Comparison of ENCODE assay signal across 19 cellular contexts in genomic region chr6:89140347-89141159, GRCh38. TPM values are rescaled to one million over a fixed set of nuclear protein-coding genes. Genes with fewer than 3 reads are reported as not detected.
DNase-seq lines count a peak whose midpoint lies in the region; ATAC-seq, FAIRE-seq and TF ChIP-seq lines count a peak whose summit lies in the region.
"Had no signal": no experiment of that assay in that cellular context is flagged by ENCODE, and none has a peak within 500 bp of the region (broad histone marks: within the 10 kb centered on the region; RNA-seq: fewer than 3 reads in every experiment).

No MANE protein-coding gene starts in this region.

- no peaks in the 10 kb centered on the region for H3K27me3 ChIP-seq in left lung
- H3K27me3 ChIP-seq in stomach: no peaks in the 10 kb centered on the region
- peaks cover 24% of the 10 kb centered on the region for H3K27me3 ChIP-seq in endodermal cell (ENCODE audit: control insufficient read depth, insufficient read depth, low read length, poor library complexity, severe bottlenecking)
- H3K27me3 ChIP-seq: vagina had no signal

- 52 to 66% (median 57%) methylated on average over 7 of the region's 7 CpGs for WGBS in stomach, 5 donors
- 77 to 82% methylated on average over 4 to 7 of the region's 7 CpGs for WGBS in endodermal cell (ENCODE audit: insufficient coverage in 1 of 2, insufficient read length in 1 of 2), 2 experiments

- DNase-seq in GM19239 (ENCODE audit: insufficient read length, low spot score) (no peak), amniotic epithelial cell (ENCODE audit: low read depth) (peak; percentile 70), left lung (no peak), stomach (peak; percentile 36), glomerular visceral epithelial cell (ENCODE audit: extremely low spot score) (no peak), endodermal cell (no peak), AG08395 (ENCODE audit: low spot score) (no peak)
- DNase-seq: activated CD4-positive, alpha-beta T cell treated with anti-CD3 and anti-CD28 coated beads for 48 hours; activated T-cell treated with anti-CD3 and anti-CD28 coated beads, Interleukin-2, amount 50 U/mL, for 4 hours; CD4-positive, alpha-beta memory T cell; cortex of kidney; Kasumi-1; NCI-H187; SHP77; stimulated activated CD4-positive, alpha-beta T cell treated with anti-CD3 and anti-CD28 coated beads, Interleukin-4, amount 100 ng/mL, for 4 hours; T1000 had no signal

- no peaks in the 10 kb centered on the region for H3K4me1 Mint-ChIP-seq in endodermal cell

- no peak overlapping the region for H3K4me3 Mint-ChIP-seq in endodermal cell
- H3K4me3 Mint-ChIP-seq: activated T-cell treated with anti-CD3 and anti-CD28 coated beads, Interleukin-2, amount 50 U/mL, for 4 hours; CD4-positive, alpha-beta memory T cell; stimulated activated effector memory CD8-positive, alpha-beta T cell treated with anti-CD3 and anti-CD28 coated beads, Interleukin-12 subunit alpha, Interleukin-12 subunit beta, amount 100 ng/mL, for 72 hours had no signal

- H3K4me1 ChIP-seq in left lung: peaks cover 0 to 4% of the 10 kb centered on the region in 2 donors
- peaks cover 0 to 33% (median 17%) of the 10 kb centered on the region in 4 donors for H3K4me1 ChIP-seq in stomach
- no peaks in the 10 kb centered on the region for H3K4me1 ChIP-seq in endodermal cell (ENCODE audit: control insufficient read depth, insufficient read depth, low read length)

- FAIRE-seq in GM19239 (lab: Jason Lieb, UNC): peak; percentile 28

- TF ChIP-seq CTCF in left lung (IDR thresholded peaks at IDR 0.05) (no peak), stomach (IDR thresholded peaks at IDR 0.05) (no peak), endodermal cell (conservative IDR thresholded peaks at IDR 0.05) (no peak)

- H3K27ac ChIP-seq in left lung: no peak overlapping the region
- H3K27ac ChIP-seq in stomach: peak overlapping the region in 2 of 5 donors; percentile 36 to 41
- no peak overlapping the region for H3K27ac ChIP-seq in endodermal cell (ENCODE audit: low read depth, low read length)
- H3K27ac ChIP-seq: vagina had no signal

- H3K9ac ChIP-seq in endodermal cell (ENCODE audit: extremely low read depth, low read length, poor library complexity, severe bottlenecking): no peak overlapping the region

- no peak for TF ChIP-seq POLR2A in stomach (IDR thresholded peaks at IDR 0.05)

- H3K9me3 ChIP-seq in left lung (no peaks in the 10 kb centered on the region), stomach (no peaks in the 10 kb centered on the region), endodermal cell (ENCODE audit: control insufficient read depth, low read length) (no peaks in the 10 kb centered on the region)
- H3K9me3 ChIP-seq: HAP-1, vagina had no signal

- H3K36me3 Mint-ChIP-seq in endodermal cell (ENCODE audit: low read depth): no peaks in the 10 kb centered on the region

- TF ChIP-seq EP300 in stomach (IDR thresholded peaks at IDR 0.05): no peak

- H3K4me3 ChIP-seq in left lung: no peak overlapping the region
- H3K4me3 ChIP-seq in stomach: no peak overlapping the region
- H3K4me3 ChIP-seq in endodermal cell (ENCODE audit: low read length): no peak overlapping the region
- H3K4me3 ChIP-seq: HAP-1, vagina had no signal

- H3K36me3 ChIP-seq in left lung: no peaks in the 10 kb centered on the region
- no peaks in the 10 kb centered on the region for H3K36me3 ChIP-seq in stomach
- H3K36me3 ChIP-seq in endodermal cell (ENCODE audit: control insufficient read depth, insufficient read depth, low read length): no peaks in the 10 kb centered on the region
- H3K36me3 ChIP-seq: HAP-1, vagina had no signal

- peak; percentile 41 for ATAC-seq in left lung
- ATAC-seq: activated T-cell treated with anti-CD3 and anti-CD28 coated beads, Interleukin-2, amount 50 U/mL, for 4 hours; stimulated activated effector memory CD8-positive, alpha-beta T cell treated with anti-CD3 and anti-CD28 coated beads, Interleukin-12 subunit alpha, Interleukin-12 subunit beta, amount 100 ng/mL, for 72 hours had no signal

- intact Hi-C loops in left lung (cut with DNase I) (no loop called here), stomach (cut with DNase I; ENCODE audit: low total_unique reads) (no loop called here)

- peaks cover 94% of the 10 kb centered on the region for H3K27me3 Mint-ChIP-seq in endodermal cell (ENCODE audit: insufficient read depth)
- H3K27me3 Mint-ChIP-seq: CD4-positive, alpha-beta memory T cell had no signal

- H3K9me3 Mint-ChIP-seq in endodermal cell: peaks cover 2% of the 10 kb centered on the region
- H3K9me3 Mint-ChIP-seq: activated T-cell treated with anti-CD3 and anti-CD28 coated beads, Interleukin-2, amount 50 U/mL, for 4 hours; CD4-positive, alpha-beta memory T cell; stimulated activated effector memory CD8-positive, alpha-beta T cell treated with anti-CD3 and anti-CD28 coated beads, Interleukin-12 subunit alpha, Interleukin-12 subunit beta, amount 100 ng/mL, for 72 hours had no signal

- no peak overlapping the region for H3K27ac Mint-ChIP-seq in endodermal cell
- H3K27ac Mint-ChIP-seq: stimulated activated effector memory CD8-positive, alpha-beta T cell treated with anti-CD3 and anti-CD28 coated beads, Interleukin-12 subunit alpha, Interleukin-12 subunit beta, amount 100 ng/mL, for 72 hours had no signal

RNA-seq across cellular contexts. Expression of gene PM20D2, which starts 5.3 kb away (rescaled TPM):
- total RNA-seq in left lung: 10 to 100 TPM in 1 of 2 donors, 1 to 10 TPM in 1; 8.6 to 11.4 TPM
- total RNA-seq in stomach: 10 to 100 TPM in 3 of 5 donors, 1 to 10 TPM in 2; 1.2 to 22.4 (median 11.6) TPM
- 1 to 10 TPM; 4.6 to 6.5 (median 4.7) TPM for polyA plus RNA-seq in stomach
- total RNA-seq in endodermal cell: 1 to 10 TPM; 5.1 to 8.5 TPM
- 6.7 TPM for polyA plus RNA-seq in endodermal cell (2013, experiment 1 of 2)
- polyA plus RNA-seq in endodermal cell (2013, experiment 2 of 2): 7.2 TPM

RNA-seq across cellular contexts. Expression of gene SRSF12, which starts 22.7 kb away (rescaled TPM):
- total RNA-seq in left lung (under 1 TPM; 0.63 to 0.76 TPM), stomach (1 to 10 TPM in 1 of 5 donors, not detected in 4; 6.8 TPM), endodermal cell (10 to 100 TPM in 1 of 2 donors, 1 to 10 TPM in 1; 9.2 to 17.8 TPM)
- polyA plus RNA-seq in stomach: under 1 TPM in 2 of 3 donors, not detected in 1; 0.38 to 0.44 TPM
- 16.4 TPM for polyA plus RNA-seq in endodermal cell (2013, experiment 1 of 2)
- 16.3 TPM for polyA plus RNA-seq in endodermal cell (2013, experiment 2 of 2)
- total RNA-seq: CD4-positive, alpha-beta memory T cell had no signal

Comparison
In these comparisons a context has a peak if more than half of its experiments do, and no peak if none do; other contexts are left out.
1. DNase-seq: peak in amniotic epithelial cell (single experiment) and stomach (single experiment); none in GM19239 (single experiment), left lung (0 of 2), glomerular visceral epithelial cell (single experiment), endodermal cell (single experiment) and AG08395 (single experiment).